Comparison of ENCODE assay signal across 12 cellular contexts in the genomic region with DNA sequence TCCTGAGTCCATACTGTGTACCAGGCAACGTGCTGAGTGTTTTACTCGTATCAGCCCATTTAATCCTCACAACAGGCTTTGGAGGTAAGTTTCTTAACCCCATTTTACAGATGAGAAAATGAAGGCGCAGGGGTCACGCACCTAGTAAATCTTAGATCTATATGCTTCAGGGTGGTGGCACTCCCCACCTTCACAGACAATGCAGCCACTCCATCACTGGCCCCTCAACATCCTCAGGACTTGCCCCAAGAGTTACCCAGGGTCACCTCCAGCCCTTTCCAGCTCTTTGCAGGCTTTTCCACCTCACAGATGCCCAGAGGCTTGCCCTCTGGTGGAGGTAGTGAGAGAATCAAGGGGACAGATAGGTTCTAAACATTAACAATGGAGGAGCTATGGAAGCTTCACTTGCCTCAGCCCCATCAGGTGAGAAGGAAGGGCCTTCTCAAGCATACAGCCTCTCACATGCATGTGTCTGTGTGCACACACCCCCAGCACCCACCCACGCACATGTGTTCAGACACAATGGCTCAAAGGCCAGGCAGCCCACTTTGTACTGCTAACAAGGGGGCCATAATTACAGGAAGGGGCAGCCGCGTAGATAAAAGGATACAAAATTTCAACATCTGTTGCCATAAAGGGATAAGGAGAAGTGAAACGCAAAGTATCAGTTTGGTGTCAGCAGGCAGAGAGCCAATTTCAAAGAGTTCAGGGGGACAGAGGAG. TPM values are rescaled to one million over a fixed set of nuclear protein-coding genes. Genes with fewer than 3 reads are reported as not detected.
A peak's percentile ranks its signal among the peaks of the same experiment; 100 is the strongest.
DNase-seq lines count a peak whose midpoint lies in the region; ATAC-seq, FAIRE-seq and TF ChIP-seq lines count a peak whose summit lies in the region.
"Had no signal": no experiment of that assay in that cellular context is flagged by ENCODE, and none has a peak within 500 bp of the region (broad histone marks: within the 10 kb centered on the region; RNA-seq: fewer than 3 reads in every experiment).

No MANE protein-coding gene starts in this region.

- peaks cover 5% of the 10 kb centered on the region for H4K20me1 ChIP-seq in DOHH2 (ENCODE audit: control insufficient read depth, insufficient read depth, low read depth, low read length)

- no peaks in the 10 kb centered on the region for H3K9me2 ChIP-seq in DOHH2 (replicated peaks; ENCODE audit: control insufficient read depth, low read length)

- intact Hi-C loops in kidney (cut with DNase I): no loop called here

- H3K9me3 ChIP-seq in DOHH2 (ENCODE audit: control insufficient read depth, insufficient read depth, low read length): no peaks in the 10 kb centered on the region
- H3K9me3 ChIP-seq in kidney (ENCODE audit: control insufficient read depth in 1 of 2, low read length in 2 of 2): no peaks in the 10 kb centered on the region
- no peaks in the 10 kb centered on the region for H3K9me3 ChIP-seq in right atrium auricular region
- H3K9me3 ChIP-seq: ascending aorta had no signal

- no peak overlapping the region for H3K9ac ChIP-seq in kidney (ENCODE audit: low read length in 2 of 2)

- ATAC-seq in GM21360 (IDR thresholded peaks at IDR 0.05; ENCODE audit: unreplicated experiment): no peak

- H3K4me3 ChIP-seq in DOHH2 (ENCODE audit: low read length) (peak overlapping the region; percentile 57), kidney (ENCODE audit: low read length in 2 of 2) (no peak overlapping the region), right atrium auricular region (no peak overlapping the region)
- H3K4me3 ChIP-seq: ascending aorta had no signal

- peaks cover 57% of the 10 kb centered on the region for H3K36me3 ChIP-seq in DOHH2 (ENCODE audit: control insufficient read depth, low read length)
- H3K36me3 ChIP-seq in kidney (ENCODE audit: control insufficient read depth in 1 of 2, insufficient read depth in 2 of 2, low read length in 2 of 2): peaks cover 4 to 10% of the 10 kb centered on the region in 2 donors
- H3K36me3 ChIP-seq in right atrium auricular region: peaks cover 20% of the 10 kb centered on the region

- H3K4me1 ChIP-seq in DOHH2 (ENCODE audit: control insufficient read depth, low read length) (peaks cover 40% of the 10 kb centered on the region), kidney (ENCODE audit: control insufficient read depth in 1 of 2, insufficient read depth in 1 of 2, low read depth in 1 of 2, low read length in 2 of 2) (no peaks in the 10 kb centered on the region), right atrium auricular region (peaks cover 0 to 10% of the 10 kb centered on the region in 2 donors)
- H3K4me1 ChIP-seq: ascending aorta had no signal

- H3K4me2 ChIP-seq in DOHH2 (ENCODE audit: low read length): peak overlapping the region; percentile 75

- H3K27ac ChIP-seq in DOHH2 (ENCODE audit: low read depth, low read length): peak overlapping the region; percentile 86
- H3K27ac ChIP-seq in kidney (ENCODE audit: low read depth in 2 of 2, low read length in 2 of 2): no peak overlapping the region
- H3K27ac ChIP-seq in right atrium auricular region: no peak overlapping the region
- H3K27ac ChIP-seq: ascending aorta had no signal

- H3K27me3 ChIP-seq in DOHH2 (ENCODE audit: control insufficient read depth, low read length) (no peaks in the 10 kb centered on the region), right atrium auricular region (no peaks in the 10 kb centered on the region)
- H3K27me3 ChIP-seq: ascending aorta had no signal

- no peaks in the 10 kb centered on the region for H3K79me2 ChIP-seq in DOHH2 (ENCODE audit: control insufficient read depth, low read length)

- FAIRE-seq in kidney (lab: Jason Lieb, UNC): no peak
- FAIRE-seq: TTC549 had no signal

- TF ChIP-seq CTCF in DOHH2 (IDR thresholded peaks at IDR 0.05; ENCODE audit: low read depth, low read length, poor library complexity, severe bottlenecking) (peak; percentile 38), GM20000 (IDR thresholded peaks at IDR 0.05; ENCODE audit: extremely low read depth, missing control alignments) (no peak), kidney (IDR thresholded peaks at IDR 0.05; ENCODE audit: borderline replicate concordance, extremely low read depth, insufficient read depth) (no peak), right atrium auricular region (IDR thresholded peaks at IDR 0.05) (no peak)

- peaks cover 13% of the 10 kb centered on the region for H3F3A ChIP-seq in DOHH2 (ENCODE audit: control insufficient read depth, insufficient read depth)

- DNase-seq in GM20000 (ENCODE audit: low spot score) (peak; percentile 77), RKO (ENCODE audit: low spot score) (peak; percentile 23), kidney (peak; percentile 27), HUDEP-2 (lab: John Stamatoyannopoulos, UW; ENCODE audit: unreplicated experiment in 76 of 76) (no peak), right atrium auricular region (ENCODE audit: low spot score) (no peak)
- no peak for DNase-seq in effector CD4-positive, alpha-beta T cell
- DNase-seq: NCI-H1092 treated with DMSO at 0.1 percent for 48 hours, posterior cingulate gyrus had no signal

RNA-seq across cellular contexts. Expression of a gene that starts 29.1 kb away (rescaled TPM):
- total RNA-seq in kidney: 26.4 TPM
- 63.1 TPM for polyA plus RNA-seq in kidney (ENCODE audit: insufficient read depth, low read depth, low replicate concordance)
- total RNA-seq in right atrium auricular region: 10 to 100 TPM; 32.0 to 40.3 TPM

RNA-seq across cellular contexts. Expression of a gene that starts 29.2 kb away (rescaled TPM):
- total RNA-seq in kidney (35.2 TPM), right atrium auricular region (10 to 100 TPM; 13.0 to 25.5 TPM)
- 27.5 TPM for polyA plus RNA-seq in kidney (ENCODE audit: insufficient read depth, low read depth, low replicate concordance)

Comparison
In these comparisons a context has a peak if more than half of its experiments do, and no peak if none do; other contexts are left out.
1. DNase-seq: peak in GM20000 (single experiment), RKO (single experiment) and kidney (single experiment); none in HUDEP-2 (0 of 76), right atrium auricular region (single experiment) and effector CD4-positive, alpha-beta T cell (single experiment).